In the genomic region with DNA sequence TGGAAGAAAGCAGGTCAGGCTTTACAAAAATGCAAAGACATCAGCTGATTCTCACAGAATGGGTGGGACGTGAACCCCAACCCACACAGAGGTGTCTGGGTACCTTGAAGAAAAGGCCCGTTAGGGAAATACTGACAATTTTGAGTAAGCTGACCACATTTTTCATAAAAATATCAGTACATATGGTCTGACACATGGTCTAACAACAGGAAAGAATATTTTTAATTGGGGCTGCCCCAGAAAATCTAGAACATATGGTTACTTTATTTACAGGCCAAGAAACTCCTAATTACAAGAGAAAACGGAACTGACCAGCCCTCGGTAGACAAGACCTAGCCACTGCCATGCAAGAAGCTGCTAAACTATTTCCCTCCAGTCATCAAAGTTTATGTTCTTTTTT, we compare ENCODE assay signal across 15 cellular contexts. TPM values are rescaled to one million over a fixed set of nuclear protein-coding genes. Genes with fewer than 3 reads are reported as not detected.
DNase-seq lines count a peak whose midpoint lies in the region; ATAC-seq lines count a peak whose summit lies in the region.
"Had no signal": no experiment of that assay in that cellular context is flagged by ENCODE, and none has a peak within 500 bp of the region (broad histone marks: within the 10 kb centered on the region; RNA-seq: fewer than 3 reads in every experiment).

No MANE protein-coding gene starts in this region.

- POLR2A ChIA-PET in activated CD8-positive, alpha-beta T cell treated with anti-CD3 and anti-CD28 coated beads, Interleukin-2, amount 10 ng/mL, durations not matched to agents 7 days and 5 days (lab: Charles Lee), result interaction anchor here (1.4 to 3.5 kb wide), 2 partner anchors 37 to 49 kb away, joined by 5 to 27 read pairs; a partner anchor contains a TSS

- H3K4me1 Mint-ChIP-seq in activated CD8-positive, alpha-beta T cell treated with anti-CD3 and anti-CD28 coated beads, Interleukin-2, amount 10 ng/mL, durations not matched to agents 7 days and 5 days (ENCODE audit: low read depth), result peaks cover 60% of the 10 kb centered on the region
- H3K4me1 Mint-ChIP-seq in stimulated activated effector memory CD8-positive, alpha-beta T cell treated with anti-CD3 and anti-CD28 coated beads, Interleukin-12 subunit alpha, Interleukin-12 subunit beta, amount 100 ng/mL, for 72 hours, result peaks cover 30% of the 10 kb centered on the region

- CTCF ChIA-PET in activated CD8-positive, alpha-beta T cell treated with anti-CD3 and anti-CD28 coated beads, Interleukin-2, amount 10 ng/mL, durations not matched to agents 7 days and 5 days (lab: Charles Lee), result interaction anchor here (0.7 to 3.6 kb wide), 7 partner anchors 28 to 585 kb away, joined by 3 to 19 read pairs (median 4); a partner anchor contains a TSS

- H3K36me3 Mint-ChIP-seq in activated CD8-positive, alpha-beta T cell treated with anti-CD3 and anti-CD28 coated beads, Interleukin-2, amount 10 ng/mL, durations not matched to agents 7 days and 5 days (ENCODE audit: low read depth), result peaks cover 4% of the 10 kb centered on the region
- H3K36me3 Mint-ChIP-seq in stimulated activated effector memory CD8-positive, alpha-beta T cell treated with anti-CD3 and anti-CD28 coated beads, Interleukin-12 subunit alpha, Interleukin-12 subunit beta, amount 100 ng/mL, for 72 hours, result no peaks in the 10 kb centered on the region

- ATAC-seq in GM21423 (IDR thresholded peaks at IDR 0.05; ENCODE audit: unreplicated experiment) (peak; percentile 35), GM19455 (IDR thresholded peaks at IDR 0.05; ENCODE audit: unreplicated experiment) (no peak)
- ATAC-seq in activated CD8-positive, alpha-beta T cell treated with anti-CD3 and anti-CD28 coated beads, Interleukin-2, amount 10 ng/mL, durations not matched to agents 7 days and 5 days, result no peak
- peak; percentile 32 for ATAC-seq in stimulated activated effector memory CD8-positive, alpha-beta T cell treated with anti-CD3 and anti-CD28 coated beads, Interleukin-12 subunit alpha, Interleukin-12 subunit beta, amount 100 ng/mL, for 72 hours

- H3K27me3 Mint-ChIP-seq in activated CD8-positive, alpha-beta T cell treated with anti-CD3 and anti-CD28 coated beads, Interleukin-2, amount 10 ng/mL, durations not matched to agents 7 days and 5 days (ENCODE audit: low read depth), result no peaks in the 10 kb centered on the region

- H3K27ac Mint-ChIP-seq in activated CD8-positive, alpha-beta T cell treated with anti-CD3 and anti-CD28 coated beads, Interleukin-2, amount 10 ng/mL, durations not matched to agents 7 days and 5 days, result peak overlapping the region; percentile 40
- H3K27ac Mint-ChIP-seq in stimulated activated effector memory CD8-positive, alpha-beta T cell treated with anti-CD3 and anti-CD28 coated beads, Interleukin-12 subunit alpha, Interleukin-12 subunit beta, amount 100 ng/mL, for 72 hours, result no peak overlapping the region

- H3K9me3 Mint-ChIP-seq in activated CD8-positive, alpha-beta T cell treated with anti-CD3 and anti-CD28 coated beads, Interleukin-2, amount 10 ng/mL, durations not matched to agents 7 days and 5 days (ENCODE audit: insufficient read depth), result no peaks in the 10 kb centered on the region
- no peaks in the 10 kb centered on the region for H3K9me3 Mint-ChIP-seq in stimulated activated effector memory CD8-positive, alpha-beta T cell treated with anti-CD3 and anti-CD28 coated beads, Interleukin-12 subunit alpha, Interleukin-12 subunit beta, amount 100 ng/mL, for 72 hours

- DNase-seq in NCI-H2171 treated with DMSO at 0.1 percent for 48 hours (lab: John Stamatoyannopoulos, UW) (peak; percentile 28), NCI-H2171 (lab: John Stamatoyannopoulos, UW) (no peak), midbrain (lab: John Stamatoyannopoulos, UW) (no peak), NCI-H69 (lab: John Stamatoyannopoulos, UW) (no peak)
- DNase-seq in activated CD8-positive, alpha-beta T cell treated with anti-CD3 and anti-CD28 coated beads, Interleukin-2, amount 10 ng/mL, durations not matched to agents 7 days and 5 days, result no peak
- no peak for DNase-seq in stimulated activated effector memory CD8-positive, alpha-beta T cell treated with anti-CD3 and anti-CD28 coated beads, Interleukin-12 subunit alpha, Interleukin-12 subunit beta, amount 100 ng/mL, for 72 hours (ENCODE audit: low spot score in 2 of 2)
- DNase-seq: mesendoderm; NCI-H1417; NCI-H526; ovary; stimulated activated CD4-positive, alpha-beta T cell treated with anti-CD3 and anti-CD28 coated beads, Interleukin-12 subunit alpha, Interleukin-12 subunit beta, amount 100 ng/mL, for 4 hours; T-helper 9 cell; trophoblast cell had no signal

- no peak overlapping the region for H3K4me3 Mint-ChIP-seq in activated CD8-positive, alpha-beta T cell treated with anti-CD3 and anti-CD28 coated beads, Interleukin-2, amount 10 ng/mL, durations not matched to agents 7 days and 5 days
- no peak overlapping the region for H3K4me3 Mint-ChIP-seq in stimulated activated effector memory CD8-positive, alpha-beta T cell treated with anti-CD3 and anti-CD28 coated beads, Interleukin-12 subunit alpha, Interleukin-12 subunit beta, amount 100 ng/mL, for 72 hours

RNA-seq across cellular contexts. Expression of a gene that starts 48.7 kb away (rescaled TPM):
- total RNA-seq in activated CD8-positive, alpha-beta T cell treated with anti-CD3 and anti-CD28 coated beads, Interleukin-2, amount 10 ng/mL, durations not matched to agents 7 days and 5 days, result 100 to 1,000 TPM; 243 to 244 TPM

Comparison
In these comparisons a context has a peak if more than half of its experiments do, and no peak if none do; other contexts are left out.
1. ATAC-seq: peak in GM21423 (single experiment) and stimulated activated effector memory CD8-positive, alpha-beta T cell treated with anti-CD3 and anti-CD28 coated beads, Interleukin-12 subunit alpha, Interleukin-12 subunit beta, amount 100 ng/mL, for 72 hours (single experiment); none in activated CD8-positive, alpha-beta T cell treated with anti-CD3 and anti-CD28 coated beads, Interleukin-2, amount 10 ng/mL, durations not matched to agents 7 days and 5 days (single experiment) and GM19455 (single experiment).